12 cellular contexts compared by ENCODE assay signal in genomic region chr12:12734054-12734453, GRCh38. TPM values are rescaled to one million over a fixed set of nuclear protein-coding genes. Genes with fewer than 3 reads are reported as not detected.
DNase-seq lines count a peak whose midpoint lies in the region; TF ChIP-seq lines count a peak whose summit lies in the region.
"Had no signal": no experiment of that assay in that cellular context is flagged by ENCODE, and none has a peak within 500 bp of the region (broad histone marks: within the 10 kb centered on the region; RNA-seq: fewer than 3 reads in every experiment).

No MANE protein-coding gene starts in this region.

- no peak for DNase-seq in AG04450 (ENCODE audit: low read depth, low spot score)
- DNase-seq in brain microvascular endothelial cell = no peak
- DNase-seq in GM10248 (ENCODE audit: extremely low spot score) = no peak
- no peak for DNase-seq in GM19240 (ENCODE audit: insufficient read length, low spot score)
- DNase-seq in MV-4-11 (lab: John Stamatoyannopoulos, UW) = no peak
- no peak for DNase-seq in stimulated activated CD4-positive, alpha-beta T cell treated with anti-CD3 and anti-CD28 coated beads, Interleukin-12 subunit alpha, Interleukin-12 subunit beta, amount 100 ng/mL, for 4 hours
- DNase-seq: activated CD4-positive, alpha-beta T cell treated with anti-CD3 and anti-CD28 coated beads for 1 hour; amniotic stem cell; NCI-H2107 had no signal

- no peak for TF ChIP-seq CTCF in AG04450 (IDR thresholded peaks at IDR 0.05; ENCODE audit: low read depth, low read length)
- no peak for TF ChIP-seq CTCF in HEK293 (tag by site-specific recombination; IDR thresholded peaks at IDR 0.05)
- TF ChIP-seq CTCF in brain microvascular endothelial cell (IDR thresholded peaks at IDR 0.05; ENCODE audit: low read depth, low read length, missing control alignments) = no peak
- no peak for TF ChIP-seq CTCF in GM10248 (IDR thresholded peaks at IDR 0.05; ENCODE audit: control extremely low read depth, extremely low read depth, low read depth, missing control alignments)

- no peak overlapping the region for H3K4me3 ChIP-seq in AG04450 (ENCODE audit: low read depth, low read length)
- H3K4me3 ChIP-seq in HEK293 (ENCODE audit: low read depth, low read length) = no peak overlapping the region
- no peak overlapping the region for H3K4me3 ChIP-seq in brain microvascular endothelial cell (ENCODE audit: low read depth, low read length)
- no peak overlapping the region for H3K4me3 ChIP-seq in muscle layer of colon (ENCODE audit: low read depth in 1 of 2, low read length in 2 of 2)
- H3K4me3 ChIP-seq: GM12878 had no signal

- H3K27ac ChIP-seq in AG04450 (ENCODE audit: low read depth, low read length) (peak overlapping the region; percentile 35), HEK293 (ENCODE audit: extremely low read depth, low read depth, low read length) (no peak overlapping the region), brain microvascular endothelial cell (peak overlapping the region; percentile 39), muscle layer of colon (ENCODE audit: low read depth, low read length) (peak overlapping the region; percentile 3)

- in situ Hi-C loops in brain microvascular endothelial cell (cut with HindIII; ENCODE audit: low pct_ligation_motif_present, low sequenced_read_pairs) = no loop called here

- POLR2A ChIA-PET in AG04450 (lab: Yijun Ruan, JAX) (interaction anchor here (0.9 to 4.4 kb wide), 3 partner anchors 8 to 246 kb away, joined by 3 to 54 read pairs (median 3); no protein-coding TSS in a partner anchor), HEK293 (lab: Yijun Ruan, JAX) (no interaction called here), GM10248 (lab: Yijun Ruan, JAX) (interaction anchor here (1.1 kb wide), 1 partner anchor 15 kb away, joined by 3 read pairs; no protein-coding TSS in a partner anchor)

- H3K36me3 ChIP-seq in HEK293 (ENCODE audit: control insufficient read depth in 2 of 2, insufficient read depth in 1 of 2, low read length in 2 of 2) = no peaks in the 10 kb centered on the region; a peak in 1 of 3 replicates
- no peaks in the 10 kb centered on the region for H3K36me3 ChIP-seq in brain microvascular endothelial cell (replicated peaks)
- no peaks in the 10 kb centered on the region for H3K36me3 ChIP-seq in muscle layer of colon (ENCODE audit: insufficient read depth, low read length)

- H3K27me3 ChIP-seq in AG04450 (ENCODE audit: control insufficient read depth, insufficient read depth, low read length) (no peaks in the 10 kb centered on the region), brain microvascular endothelial cell (replicated peaks) (no peaks in the 10 kb centered on the region), muscle layer of colon (ENCODE audit: control insufficient read depth in 1 of 2, insufficient read depth in 2 of 2, low read length in 2 of 2) (no peaks in the 10 kb centered on the region)

- CTCF ChIA-PET in AG04450 (lab: Charles Lee) (no interaction called here), HEK293 (lab: Yijun Ruan, JAX) (interaction anchor here (0.6 to 1.2 kb wide), 3 partner anchors 111 to 357 kb away, joined by 3 to 6 read pairs (median 4); no protein-coding TSS in a partner anchor), GM10248 (lab: Yijun Ruan, JAX) (interaction anchor here (5.6 kb wide), 1 partner anchor 10 kb away, joined by 72 read pairs; no protein-coding TSS in a partner anchor)

- H3K9ac ChIP-seq in muscle layer of colon (ENCODE audit: low read length) = no peak overlapping the region

- H3K9me3 ChIP-seq in AG04450 (ENCODE audit: control insufficient read depth, insufficient read depth, low read length) = peaks cover 7% of the 10 kb centered on the region; the same call in 1 of the 2 replicates
- no peaks in the 10 kb centered on the region for H3K9me3 ChIP-seq in HEK293 (ENCODE audit: control insufficient read depth, insufficient read depth, low read depth, low read length)
- H3K9me3 ChIP-seq in muscle layer of colon (ENCODE audit: low read length) = no peaks in the 10 kb centered on the region

- peaks cover 31% of the 10 kb centered on the region for H3K4me1 ChIP-seq in HEK293 (ENCODE audit: control insufficient read depth, insufficient read depth, low read length)
- peaks cover 18% of the 10 kb centered on the region for H3K4me1 ChIP-seq in muscle layer of colon (ENCODE audit: insufficient read depth, low read length)

TF ChIP-seq in HEK293, 187 proteins besides CTCF, POLR2A, EP300 and RAD21 (continues in another document):
- TF ChIP-seq ZBTB48 (tag by site-specific recombination; IDR thresholded peaks at IDR 0.05) (no peak), PRDM4 (tag by site-specific recombination; IDR thresholded peaks at IDR 0.05) (peak; percentile 59; the same call in 1 of the 2 replicates), ZNF830 (tag by site-specific recombination; IDR thresholded peaks at IDR 0.05; ENCODE audit: low read depth) (no peak), IKZF3 (tag by site-specific recombination; IDR thresholded peaks at IDR 0.05) (peak; percentile 84), KLF10 (tag by site-specific recombination; IDR thresholded peaks at IDR 0.05) (no peak), ZNF626 (tag by site-specific recombination; IDR thresholded peaks at IDR 0.05) (0 out of 2 replicates have a peak, but pooled peaks have one; percentile 31), WT1 (tag by site-specific recombination; IDR thresholded peaks at IDR 0.05) (peak; percentile 59; the same call in 1 of the 2 replicates), OSR2 (tag by site-specific recombination; IDR thresholded peaks at IDR 0.05) (peak; percentile 62; the same call in 1 of the 2 replicates), ZNF16 (tag by site-specific recombination; IDR thresholded peaks at IDR 0.05; ENCODE audit: low read depth) (no peak), ZNF274 (IDR thresholded peaks at IDR 0.05; ENCODE audit: low read length) (no peak), ZNF274 (tag by site-specific recombination; IDR thresholded peaks at IDR 0.05; ENCODE audit: borderline replicate concordance) (no peak), ZSCAN30 (tag by site-specific recombination; IDR thresholded peaks at IDR 0.05) (0 out of 2 replicates have a peak, but pooled peaks have one; percentile 19), ZXDB (tag by site-specific recombination; IDR thresholded peaks at IDR 0.05) (peak; percentile 44; the same call in 1 of the 2 replicates), ZNF843 (tag by site-specific recombination; IDR thresholded peaks at IDR 0.05) (peak; percentile 67), ZNF76 (tag by site-specific recombination; IDR thresholded peaks at IDR 0.05; ENCODE audit: borderline replicate concordance, low read depth) (no peak), ZNF624 (tag by site-specific recombination; IDR thresholded peaks at IDR 0.05) (no peak), FEZF1 (tag by site-specific recombination; IDR thresholded peaks at IDR 0.05) (peak; percentile 69), HOXD13 (CRISPR knock-in tag; IDR thresholded peaks at IDR 0.05; ENCODE audit: borderline replicate concordance) (no peak), OVOL3 (tag by site-specific recombination; IDR thresholded peaks at IDR 0.05) (no peak), SP2 (tag by site-specific recombination; IDR thresholded peaks at IDR 0.05) (no peak)
- TF ChIP-seq, protein P1, sequence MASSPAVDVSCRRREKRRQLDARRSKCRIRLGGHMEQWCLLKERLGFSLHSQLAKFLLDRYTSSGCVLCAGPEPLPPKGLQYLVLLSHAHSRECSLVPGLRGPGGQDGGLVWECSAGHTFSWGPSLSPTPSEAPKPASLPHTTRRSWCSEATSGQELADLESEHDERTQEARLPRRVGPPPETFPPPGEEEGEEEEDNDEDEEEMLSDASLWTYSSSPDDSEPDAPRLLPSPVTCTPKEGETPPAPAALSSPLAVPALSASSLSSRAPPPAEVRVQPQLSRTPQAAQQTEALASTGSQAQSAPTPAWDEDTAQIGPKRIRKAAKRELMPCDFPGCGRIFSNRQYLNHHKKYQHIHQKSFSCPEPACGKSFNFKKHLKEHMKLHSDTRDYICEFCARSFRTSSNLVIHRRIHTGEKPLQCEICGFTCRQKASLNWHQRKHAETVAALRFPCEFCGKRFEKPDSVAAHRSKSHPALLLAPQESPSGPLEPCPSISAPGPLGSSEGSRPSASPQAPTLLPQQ (tag by site-specific recombination; IDR thresholded peaks at IDR 0.05) = no peak
- TF ChIP-seq, protein P2, sequence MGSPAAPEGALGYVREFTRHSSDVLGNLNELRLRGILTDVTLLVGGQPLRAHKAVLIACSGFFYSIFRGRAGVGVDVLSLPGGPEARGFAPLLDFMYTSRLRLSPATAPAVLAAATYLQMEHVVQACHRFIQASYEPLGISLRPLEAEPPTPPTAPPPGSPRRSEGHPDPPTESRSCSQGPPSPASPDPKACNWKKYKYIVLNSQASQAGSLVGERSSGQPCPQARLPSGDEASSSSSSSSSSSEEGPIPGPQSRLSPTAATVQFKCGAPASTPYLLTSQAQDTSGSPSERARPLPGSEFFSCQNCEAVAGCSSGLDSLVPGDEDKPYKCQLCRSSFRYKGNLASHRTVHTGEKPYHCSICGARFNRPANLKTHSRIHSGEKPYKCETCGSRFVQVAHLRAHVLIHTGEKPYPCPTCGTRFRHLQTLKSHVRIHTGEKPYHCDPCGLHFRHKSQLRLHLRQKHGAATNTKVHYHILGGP (tag by site-specific recombination; IDR thresholded peaks at IDR 0.05) = no peak

RNA-seq across cellular contexts. Expression of gene CDKN1B, which starts 16.9 kb away (rescaled TPM):
- polyA plus RNA-seq in AG04450 (2011; rRNA removed) = 17.9 and 23.1 TPM in 2 replicates
- 16.0 and 16.6 TPM in 2 replicates for polyA minus RNA-seq in AG04450 (2011; rRNA and poly(A)+ RNA removed)

RNA-seq across cellular contexts. Expression of gene GPR19, which starts 38.1 kb away (rescaled TPM):
- polyA plus RNA-seq in AG04450 (2011; rRNA removed) = 0.09 and 0.16 TPM in 2 replicates
- polyA minus RNA-seq in AG04450 (2011; rRNA and poly(A)+ RNA removed) = not detected in 2 replicates

RNA-seq across cellular contexts. Expression of gene APOLD1, which starts 51.4 kb away (rescaled TPM):
- 2.2 and 2.6 TPM in 2 replicates for polyA plus RNA-seq in AG04450 (2011; rRNA removed)
- 1.7 and 2.4 TPM in 2 replicates for polyA minus RNA-seq in AG04450 (2011; rRNA and poly(A)+ RNA removed)
